35 cellular contexts compared by ENCODE assay signal in genomic region chr7:112010994-112011393, GRCh38.
A peak's percentile ranks its signal among the peaks of the same experiment; 100 is the strongest.
DNase-seq lines count a peak whose midpoint lies in the region; ATAC-seq, FAIRE-seq and TF ChIP-seq lines count a peak whose summit lies in the region.
"Had no signal": no experiment of that assay in that cellular context is flagged by ENCODE, and none has a peak within 500 bp of the region (broad histone marks: within the 10 kb centered on the region; RNA-seq: fewer than 3 reads in every experiment).

No MANE protein-coding gene starts in this region.

- no peak overlapping the region for H2BK12ac ChIP-seq in H1 (ENCODE audit: low read depth, low read length)

- TF ChIP-seq POLR2A in GM12892 (IDR thresholded peaks at IDR 0.05; ENCODE audit: low read depth, low read length) = no peak
- no peak for TF ChIP-seq POLR2A in H1 (IDR thresholded peaks at IDR 0.05; ENCODE audit: control extremely low read depth in 1 of 2, low read depth in 2 of 2, low read length in 2 of 2)

- H3K23me2 ChIP-seq in H1 (ENCODE audit: low read depth, low read length) = no peaks in the 10 kb centered on the region

- TF ChIP-seq RAD21 in H1 (IDR thresholded peaks at IDR 0.05 in 1 of 2, conservative IDR thresholded peaks at IDR 0.05 in 1 of 2; ENCODE audit: low read depth in 2 of 2, low read length in 2 of 2) = no peak

- H2BK5ac ChIP-seq in H1 (ENCODE audit: low read depth, low read length) = no peak overlapping the region

- peak; percentile 53 for FAIRE-seq in GM12892 (lab: Jason Lieb, UNC)
- FAIRE-seq in H1 (lab: Jason Lieb, UNC) = no peak
- FAIRE-seq: bronchial epithelial cell had no signal

- H3K56ac ChIP-seq in H1 (replicated peaks; ENCODE audit: insufficient read length, low read depth, low read length) = no peak overlapping the region

- H3K14ac ChIP-seq in H1 (ENCODE audit: insufficient read length) = no peak overlapping the region

- H2AK5ac ChIP-seq in H1 (ENCODE audit: low read depth, low read length) = no peak overlapping the region

- H3K27me3 ChIP-seq in H1 (replicated peaks in 1 of 4; ENCODE audit: control insufficient read depth in 3 of 4, extremely low read depth in 1 of 4, insufficient read depth in 3 of 4, low read length in 3 of 4) = no peaks in the 10 kb centered on the region
- no peaks in the 10 kb centered on the region for H3K27me3 ChIP-seq in lower lobe of right lung (ENCODE audit: low read depth)
- H3K27me3 ChIP-seq: BLaER1, esophagus muscularis mucosa, foreskin keratinocyte, hepatocyte, ovary had no signal

- H3K4me1 Mint-ChIP-seq in activated CD4-positive, alpha-beta T cell treated with anti-CD3 and anti-CD28 coated beads for 36 hours = no peaks in the 10 kb centered on the region
- peaks cover 4% of the 10 kb centered on the region for H3K4me1 Mint-ChIP-seq in activated CD8-positive, alpha-beta memory T cell treated with anti-CD3 and anti-CD28 coated beads, Interleukin-2, amount 10 ng/mL, durations not matched to agents 7 days and 5 days
- H3K4me1 Mint-ChIP-seq: activated naive CD4-positive, alpha-beta T cell treated with anti-CD3 and anti-CD28 coated beads, Interleukin-2, amount 50 U/mL, for 24 hours; activated T-helper 17 cell treated with anti-CD3 and anti-CD28 coated beads, Interleukin-2, amount 50 U/mL, for 72 hours had no signal

- 0 out of 2 replicates have a peak overlapping the region, but pooled peaks have one; percentile 5 for H4K8ac ChIP-seq in H1 (ENCODE audit: extremely low read depth, insufficient read depth, low read length)

- no peak overlapping the region for H3K23ac ChIP-seq in H1 (ENCODE audit: insufficient read length)

- H4K5ac ChIP-seq in H1 (ENCODE audit: insufficient read length, low read depth, low read length) = no peak overlapping the region

- H3K4me3 Mint-ChIP-seq in activated CD4-positive, alpha-beta T cell treated with anti-CD3 and anti-CD28 coated beads for 36 hours = no peak overlapping the region
- H3K4me3 Mint-ChIP-seq in activated CD8-positive, alpha-beta memory T cell treated with anti-CD3 and anti-CD28 coated beads, Interleukin-2, amount 10 ng/mL, durations not matched to agents 7 days and 5 days = no peak overlapping the region
- H3K4me3 Mint-ChIP-seq: activated CD4-positive, alpha-beta memory T cell treated with anti-CD3 and anti-CD28 coated beads for 36 hours; activated naive CD4-positive, alpha-beta T cell treated with anti-CD3 and anti-CD28 coated beads, Interleukin-2, amount 50 U/mL, for 24 hours; activated T-helper 17 cell treated with anti-CD3 and anti-CD28 coated beads, Interleukin-2, amount 50 U/mL, for 72 hours; nephron; type B pancreatic cell had no signal

- no peaks in the 10 kb centered on the region for H3K79me1 ChIP-seq in H1 (ENCODE audit: low read depth, low read length)

- no peaks in the 10 kb centered on the region for H3K9me3 ChIP-seq in H1 (ENCODE audit: insufficient read depth in 2 of 2, low read depth in 1 of 2, low read length in 1 of 2)
- H3K9me3 ChIP-seq in lower lobe of right lung = no peaks in the 10 kb centered on the region
- H3K9me3 ChIP-seq: BLaER1, esophagus muscularis mucosa, ovary had no signal

- DNase-seq in Ammon's horn (ENCODE audit: low spot score) (peak; percentile 37), GM12892 (ENCODE audit: insufficient read length) (no peak), H1 (ENCODE audit: low read depth in 1 of 2, low spot score in 2 of 2) (no peak), lower lobe of right lung (no peak), NCI-H345 treated with DMSO at 0.1 percent for 48 hours (lab: John Stamatoyannopoulos, UW; ENCODE audit: unreplicated experiment) (no peak)
- DNase-seq in activated CD4-positive, alpha-beta T cell treated with anti-CD3 and anti-CD28 coated beads for 36 hours = no peak
- no peak for DNase-seq in activated CD8-positive, alpha-beta memory T cell treated with anti-CD3 and anti-CD28 coated beads, Interleukin-2, amount 10 ng/mL, durations not matched to agents 7 days and 5 days
- DNase-seq: ACHN; activated CD4-positive, alpha-beta memory T cell treated with anti-CD3 and anti-CD28 coated beads for 36 hours; activated CD4-positive, CD25-positive, alpha-beta regulatory T cell; activated CD8-positive, alpha-beta memory T cell treated with anti-CD3 and anti-CD28 coated beads, Interleukin-2, amount 50 U/mL, for 48 hours; COR-L47; foreskin keratinocyte; left colon; NCI-H146; NCI-H2171; NCI-H524 treated with DMSO at 0.1 percent for 48 hours; NK-92 treated with Interleukin-12 subunit alpha and Interleukin-12 subunit beta, amount 100 ng/mL, for 24 hours; ovary; PC-3; SHP77; stimulated activated CD4-positive, alpha-beta T cell treated with anti-CD3 and anti-CD28 coated beads, Interleukin-12 subunit alpha, Interleukin-12 subunit beta, amount 100 ng/mL, for 4 hours; stimulated activated CD4-positive, alpha-beta T cell treated with anti-CD3 and anti-CD28 coated beads, Interleukin-4, amount 100 ng/mL, for 1 hour; T-helper 9 cell had no signal

- no peak overlapping the region for H2AFZ ChIP-seq in H1 (ENCODE audit: low read length)
- H2AFZ ChIP-seq: hepatocyte had no signal

- peaks cover 2% of the 10 kb centered on the region for H3K27me3 Mint-ChIP-seq in activated CD4-positive, alpha-beta T cell treated with anti-CD3 and anti-CD28 coated beads for 36 hours
- H3K27me3 Mint-ChIP-seq in activated CD8-positive, alpha-beta memory T cell treated with anti-CD3 and anti-CD28 coated beads, Interleukin-2, amount 10 ng/mL, durations not matched to agents 7 days and 5 days = peaks cover under 1% of the 10 kb centered on the region
- H3K27me3 Mint-ChIP-seq: activated CD4-positive, alpha-beta memory T cell treated with anti-CD3 and anti-CD28 coated beads for 36 hours; type B pancreatic cell had no signal

- POLR2A ChIA-PET in H1 (lab: Charles Lee; ENCODE audit: partially characterized antibody) = no interaction called here
- POLR2A ChIA-PET in activated CD4-positive, alpha-beta T cell treated with anti-CD3 and anti-CD28 coated beads for 36 hours (lab: Charles Lee) = no interaction called here

- H3K18ac ChIP-seq in H1 (ENCODE audit: extremely low read depth, low read length) = no peak overlapping the region

- H3K9ac ChIP-seq in H1 (replicated peaks in 1 of 4; ENCODE audit: extremely low read depth in 1 of 4, low read depth in 3 of 4, low read length in 3 of 4) = no peak overlapping the region
- H3K9ac ChIP-seq: BLaER1 had no signal

- H3K4me1 ChIP-seq in H1 (replicated peaks in 1 of 4; ENCODE audit: control insufficient read depth in 3 of 4, insufficient read depth in 4 of 4, low read length in 3 of 4) (no peaks in the 10 kb centered on the region), lower lobe of right lung (peaks cover 36% of the 10 kb centered on the region)
- H3K4me1 ChIP-seq: BLaER1 had no signal

- H2BK120ac ChIP-seq in H1 (replicated peaks; ENCODE audit: low read depth, low read length) = no peak overlapping the region

- no peak overlapping the region for H3K27ac Mint-ChIP-seq in activated CD4-positive, alpha-beta T cell treated with anti-CD3 and anti-CD28 coated beads for 36 hours
- no peak overlapping the region for H3K27ac Mint-ChIP-seq in activated CD8-positive, alpha-beta memory T cell treated with anti-CD3 and anti-CD28 coated beads, Interleukin-2, amount 10 ng/mL, durations not matched to agents 7 days and 5 days
- H3K27ac Mint-ChIP-seq: activated CD4-positive, alpha-beta memory T cell treated with anti-CD3 and anti-CD28 coated beads for 36 hours; activated naive CD4-positive, alpha-beta T cell treated with anti-CD3 and anti-CD28 coated beads, Interleukin-2, amount 50 U/mL, for 24 hours; activated T-helper 17 cell treated with anti-CD3 and anti-CD28 coated beads, Interleukin-2, amount 50 U/mL, for 72 hours; nephron; type B pancreatic cell had no signal

- intact Hi-C loops in lower lobe of right lung (cut with DNase I) = no loop called here
- intact Hi-C loops in activated CD4-positive, alpha-beta T cell treated with anti-CD3 and anti-CD28 coated beads for 36 hours (cut with DNase I, micrococcal nuclease) = no loop called here

- H2BK15ac ChIP-seq in H1 (ENCODE audit: low read length) = no peak overlapping the region

- H3K4me3 ChIP-seq in H1 (ENCODE audit: extremely low read depth in 1 of 4, insufficient read depth in 2 of 4, low read depth in 3 of 4, low read length in 4 of 4) = no peak overlapping the region
- H3K4me3 ChIP-seq in lower lobe of right lung = no peak overlapping the region
- H3K4me3 ChIP-seq: BLaER1, coronary artery, esophagus muscularis mucosa, hepatocyte, ovary had no signal

- H3K36me3 Mint-ChIP-seq in activated CD4-positive, alpha-beta T cell treated with anti-CD3 and anti-CD28 coated beads for 36 hours (ENCODE audit: low read depth) = no peaks in the 10 kb centered on the region
- no peaks in the 10 kb centered on the region for H3K36me3 Mint-ChIP-seq in activated CD8-positive, alpha-beta memory T cell treated with anti-CD3 and anti-CD28 coated beads, Interleukin-2, amount 10 ng/mL, durations not matched to agents 7 days and 5 days
- H3K36me3 Mint-ChIP-seq: activated CD4-positive, alpha-beta memory T cell treated with anti-CD3 and anti-CD28 coated beads for 36 hours; activated naive CD4-positive, alpha-beta T cell treated with anti-CD3 and anti-CD28 coated beads, Interleukin-2, amount 50 U/mL, for 24 hours; type B pancreatic cell had no signal

- H3K9me3 Mint-ChIP-seq in activated CD4-positive, alpha-beta T cell treated with anti-CD3 and anti-CD28 coated beads for 36 hours (ENCODE audit: low read depth) = no peaks in the 10 kb centered on the region
- H3K9me3 Mint-ChIP-seq in activated CD8-positive, alpha-beta memory T cell treated with anti-CD3 and anti-CD28 coated beads, Interleukin-2, amount 10 ng/mL, durations not matched to agents 7 days and 5 days (ENCODE audit: low read depth) = no peaks in the 10 kb centered on the region
- H3K9me3 Mint-ChIP-seq: activated CD4-positive, alpha-beta memory T cell treated with anti-CD3 and anti-CD28 coated beads for 36 hours; activated naive CD4-positive, alpha-beta T cell treated with anti-CD3 and anti-CD28 coated beads, Interleukin-2, amount 50 U/mL, for 24 hours; activated T-helper 17 cell treated with anti-CD3 and anti-CD28 coated beads, Interleukin-2, amount 50 U/mL, for 72 hours; nephron; type B pancreatic cell had no signal

- no peak for TF ChIP-seq EP300 in H1 (IDR thresholded peaks at IDR 0.05; ENCODE audit: borderline replicate concordance in 1 of 2, low read depth in 2 of 2, low read length in 2 of 2)

- H3K27ac ChIP-seq in H1 (ENCODE audit: low read depth, low read length) (no peak overlapping the region), lower lobe of right lung (peak overlapping the region; percentile 4)
- H3K27ac ChIP-seq: BLaER1, esophagus muscularis mucosa, foreskin keratinocyte, hepatocyte, HL-60, ovary had no signal

- H3K79me2 ChIP-seq in H1 (ENCODE audit: control insufficient read depth in 1 of 2, insufficient read depth in 2 of 2, low read length in 2 of 2) = no peaks in the 10 kb centered on the region

- WGBS in H1 (ENCODE audit: extremely low coverage in 1 of 2, insufficient coverage in 1 of 2, insufficient read length in 1 of 2, insufficient replicate concordance in 2 of 2, low coverage in 1 of 2, low lambda C conversion rate in 2 of 2, missing lambda C conversion rate in 1 of 2), 2 experiments = 90% methylated on average over 4 of the region's 4 CpGs; no CpG with 5 or more reads in 1 of the 2 experiments

- H3K36me3 ChIP-seq in H1 (ENCODE audit: control insufficient read depth in 2 of 4, insufficient read depth in 4 of 4, low read length in 3 of 4) (no peaks in the 10 kb centered on the region), lower lobe of right lung (no peaks in the 10 kb centered on the region)
- H3K36me3 ChIP-seq: BLaER1, esophagus muscularis mucosa, ovary had no signal

- H4K91ac ChIP-seq in H1 (replicated peaks; ENCODE audit: insufficient read length, low read length) = no peak overlapping the region

- H3K4me2 ChIP-seq in H1 (ENCODE audit: insufficient read depth in 1 of 2, low read depth in 2 of 2, low read length in 2 of 2) = no peak overlapping the region
- H3K4me2 ChIP-seq: BLaER1, hepatocyte had no signal

- CTCF ChIA-PET in H1 (lab: Charles Lee; ENCODE audit: partially characterized antibody) = interaction anchor here (1.4 kb wide), 1 partner anchor 21 kb away, joined by 5 read pairs; no protein-coding TSS in a partner anchor
- CTCF ChIA-PET in activated CD4-positive, alpha-beta T cell treated with anti-CD3 and anti-CD28 coated beads for 36 hours (lab: Charles Lee) = interaction anchor here (0.6 kb wide), 1 partner anchor 136 kb away, joined by 3 read pairs; no protein-coding TSS in a partner anchor
- CTCF ChIA-PET in activated CD8-positive, alpha-beta memory T cell treated with anti-CD3 and anti-CD28 coated beads, Interleukin-2, amount 10 ng/mL, durations not matched to agents 7 days and 5 days (lab: Charles Lee) = no interaction called here

- H4K20me1 ChIP-seq in H1 (replicated peaks in 1 of 2; ENCODE audit: control insufficient read depth in 1 of 2, insufficient read depth in 2 of 2, low read length in 2 of 2) = no peaks in the 10 kb centered on the region
- H4K20me1 ChIP-seq: BLaER1 had no signal

- H2BK20ac ChIP-seq in H1 (ENCODE audit: low read length) = no peak overlapping the region

- ATAC-seq in lower lobe of right lung (no peak), GM18909 (IDR thresholded peaks at IDR 0.05; ENCODE audit: poor library complexity, unreplicated experiment) (no peak)
- ATAC-seq in activated CD4-positive, alpha-beta T cell treated with anti-CD3 and anti-CD28 coated beads for 36 hours = no peak
- no peak for ATAC-seq in activated CD8-positive, alpha-beta memory T cell treated with anti-CD3 and anti-CD28 coated beads, Interleukin-2, amount 10 ng/mL, durations not matched to agents 7 days and 5 days
- ATAC-seq: activated T-helper 17 cell treated with anti-CD3 and anti-CD28 coated beads, Interleukin-2, amount 50 U/mL, for 72 hours; foreskin keratinocyte; left colon; PC-3 had no signal

- H3K4ac ChIP-seq in H1 (replicated peaks; ENCODE audit: insufficient read length, low read depth, low read length) = no peak overlapping the region

- TF ChIP-seq CTCF in H1 (IDR thresholded peaks at IDR 0.05; ENCODE audit: control extremely low read depth in 1 of 3, insufficient read depth in 1 of 3, low read depth in 1 of 3, low read length in 3 of 3) = no peak
- TF ChIP-seq CTCF in lower lobe of right lung (IDR thresholded peaks at IDR 0.05) = no peak
